ENCODE assay signal across 24 cellular contexts in genomic region chr4:89579776-89580175, GRCh38.
"Had no signal": no experiment of that assay in that cellular context is flagged by ENCODE, and none has a peak within 500 bp of the region (broad histone marks: within the 10 kb centered on the region; RNA-seq: fewer than 3 reads in every experiment).

No MANE protein-coding gene starts in this region.

- H3K27me3 ChIP-seq: breast epithelium had no signal

- H3K4me1 ChIP-seq: breast epithelium had no signal

- ATAC-seq: activated T-cell treated with anti-CD3 and anti-CD28 coated beads, Interleukin-2, amount 50 U/mL, for 4 hours; T-helper 17 cell had no signal

- FAIRE-seq: TTC549 had no signal

- H3K36me3 ChIP-seq: breast epithelium had no signal

- H3K4me3 ChIP-seq: breast epithelium had no signal

- H3K27ac ChIP-seq: breast epithelium had no signal

- H3K9me3 ChIP-seq: breast epithelium had no signal

- DNase-seq: activated B cell treated with CpG ODN at 0.5 μM for 24 hours; activated CD4-positive, alpha-beta memory T cell treated with anti-CD3 and anti-CD28 coated beads for 36 hours; activated CD4-positive, alpha-beta T cell treated with anti-CD3 and anti-CD28 coated beads, Interleukin-2, amount 10 ng/mL, durations not matched to agents 7 days and 5 days; activated CD8-positive, alpha-beta memory T cell treated with anti-CD3 and anti-CD28 coated beads for 24 hours; activated effector memory CD4-positive, alpha-beta T cell treated with anti-CD3 and anti-CD28 coated beads, Interleukin-2, amount 50 U/mL, for 16 hours; activated naive CD4-positive, alpha-beta T cell treated with Interleukin-2 at 50 U/mL for 16 hours; activated T-cell treated with anti-CD3 and anti-CD28 coated beads, Interleukin-2, amount 50 U/mL, for 4 hours; aorta; central memory CD4-positive, alpha-beta T cell; NCI-H1092; NCI-H1417; NCI-H1694; NCI-H2029; NCI-H2107; NCI-H2171 treated with DMSO at 0.1 percent for 48 hours; NCI-H345; NCI-H510A; NCI-H526 treated with DMSO at 0.1 percent for 48 hours; NCI-H82; SIG-M5; T-helper 17 cell; T-helper 9 cell had no signal
